In the genomic region with DNA sequence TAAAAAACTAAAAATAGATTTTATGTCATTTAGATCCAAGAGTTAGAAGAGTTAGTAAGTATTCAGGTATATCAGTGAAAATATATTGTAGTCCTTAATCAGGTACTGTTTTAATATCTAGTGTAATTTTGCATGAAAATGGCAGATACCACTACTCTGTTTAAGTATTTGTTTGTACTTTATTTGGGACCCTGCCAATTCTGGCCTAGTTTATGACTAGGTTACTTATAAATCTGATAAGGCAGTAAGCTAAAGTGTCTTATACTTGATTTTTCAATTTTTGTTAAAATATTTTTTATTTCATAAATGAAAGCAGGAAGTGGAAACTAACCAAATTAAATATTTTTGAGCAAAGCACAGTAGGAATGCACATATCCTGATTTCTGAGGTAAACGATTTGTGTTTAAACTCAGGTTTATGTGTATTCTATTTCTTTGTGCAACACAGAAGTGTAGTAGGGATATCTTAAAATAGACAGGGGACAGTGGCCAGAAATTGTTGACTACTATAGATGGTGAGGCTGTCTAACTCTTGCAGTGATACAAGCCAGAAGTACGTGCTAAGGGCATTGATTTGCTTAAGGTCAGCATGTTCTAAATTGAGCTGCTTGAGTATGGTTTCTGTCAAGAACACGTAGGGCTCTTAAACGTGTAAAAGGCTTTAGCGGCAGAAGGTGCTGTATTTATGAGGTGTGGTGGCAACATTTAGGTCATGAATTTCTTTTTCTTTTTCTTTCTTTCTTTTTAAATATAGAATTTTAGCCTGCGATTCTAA, we compare ENCODE assay signal across 10 cellular contexts. TPM values are rescaled to one million over a fixed set of nuclear protein-coding genes. Genes with fewer than 3 reads are reported as not detected.
DNase-seq lines count a peak whose midpoint lies in the region; ATAC-seq and TF ChIP-seq lines count a peak whose summit lies in the region.
"Had no signal": no experiment of that assay in that cellular context is flagged by ENCODE, and none has a peak within 500 bp of the region (broad histone marks: within the 10 kb centered on the region; RNA-seq: fewer than 3 reads in every experiment).

No MANE protein-coding gene starts in this region.

- peak overlapping the region; percentile 47 for H3K4me3 Mint-ChIP-seq in Calu3 (ENCODE audit: low read depth, unreplicated experiment)

- no peaks in the 10 kb centered on the region for H3K9me3 ChIP-seq in esophagus squamous epithelium

- intact Hi-C loops in Calu3 (cut with micrococcal nuclease; ENCODE audit: unreplicated experiment), result no loop called here
- intact Hi-C loops in esophagus squamous epithelium (cut with DNase I), result no loop called here
- intact Hi-C loops in lower leg skin (cut with DNase I; ENCODE audit: low total_unique reads), result no loop called here

- H3K27ac Mint-ChIP-seq in Calu3 (ENCODE audit: unreplicated experiment), result peak overlapping the region; percentile 47

- TF ChIP-seq POLR2A in esophagus squamous epithelium (IDR thresholded peaks at IDR 0.05) (no peak), lower leg skin (IDR thresholded peaks at IDR 0.05) (no peak)

- 53 to 79% methylated on average over 6 of the region's 6 CpGs for WGBS in esophagus squamous epithelium, 2 donors
- WGBS in lower leg skin, 2 donors, result 63 to 71% methylated on average over 6 of the region's 6 CpGs

- CTCF ChIA-PET in Calu3 (lab: Charles Lee), result interaction anchor here (0.6 to 1.3 kb wide), 2 partner anchors 40 to 703 kb away, joined by 3 read pairs; no protein-coding TSS in a partner anchor

- peak overlapping the region in 1 of 4 donors; percentile 6 for H3K27ac ChIP-seq in esophagus squamous epithelium
- H3K27ac ChIP-seq: BLaER1 treated with 17β-estradiol and CSF1 and Interleukin-3, amounts not matched to agents 10 nM and 100 nM had no signal

- no peaks in the 10 kb centered on the region for H3K9me3 Mint-ChIP-seq in Calu3 (ENCODE audit: low read depth, unreplicated experiment)

- no peaks in the 10 kb centered on the region for H3K36me3 Mint-ChIP-seq in Calu3 (ENCODE audit: insufficient read depth, unreplicated experiment)

- peaks cover 0 to 40% (median 8%) of the 10 kb centered on the region in 3 donors for H3K4me1 ChIP-seq in esophagus squamous epithelium

- peak; percentile 49 for ATAC-seq in GM21367 (IDR thresholded peaks at IDR 0.05; ENCODE audit: unreplicated experiment)
- peak; percentile 95 for ATAC-seq in HG03565 (IDR thresholded peaks at IDR 0.05; ENCODE audit: unreplicated experiment)

- H3K36me3 ChIP-seq in esophagus squamous epithelium, result peaks cover 0 to 59% (median 0%) of the 10 kb centered on the region in 3 donors

- DNase-seq in Calu3 (peak; percentile 18), inferior parietal cortex (ENCODE audit: extremely low spot score) (peak; percentile 36), HuH-7 (ENCODE audit: low spot score) (no peak), esophagus squamous epithelium (lab: John Stamatoyannopoulos, UW) (no peak), AML-193 (lab: John Stamatoyannopoulos, UW) (no peak), lower leg skin (ENCODE audit: low spot score in 2 of 2) (no peak)
- DNase-seq: amygdala had no signal

- TF ChIP-seq CTCF in Calu3 (IDR thresholded peaks at IDR 0.05; ENCODE audit: unreplicated experiment) (no peak), esophagus squamous epithelium (IDR thresholded peaks at IDR 0.05) (no peak), lower leg skin (IDR thresholded peaks at IDR 0.05) (no peak)

- H3K27me3 ChIP-seq in esophagus squamous epithelium, result no peaks in the 10 kb centered on the region
- H3K27me3 ChIP-seq: BLaER1 treated with 17β-estradiol and CSF1 and Interleukin-3, amounts not matched to agents 10 nM and 100 nM had no signal

- H3K4me3 ChIP-seq in esophagus squamous epithelium (no peak overlapping the region), lower leg skin (ENCODE audit: low read depth, poor library complexity, severe bottlenecking) (no peak overlapping the region)
- H3K4me3 ChIP-seq: BLaER1 treated with 17β-estradiol and CSF1 and Interleukin-3, amounts not matched to agents 10 nM and 100 nM had no signal

- no TSS peak for BruUV-seq in Calu3 (replicated peaks; lab: Mats Ljungman, UMichigan)

- peaks cover 16% of the 10 kb centered on the region for H3K4me1 Mint-ChIP-seq in Calu3 (ENCODE audit: low read depth, unreplicated experiment)

- H3K27me3 Mint-ChIP-seq in Calu3 (ENCODE audit: unreplicated experiment), result no peaks in the 10 kb centered on the region

RNA-seq across cellular contexts. Expression of a gene that starts 34.0 kb away (rescaled TPM):
- total RNA-seq in Calu3 (2022) (53.6 and 61.5 TPM in 2 replicates), esophagus squamous epithelium (100 to 1,000 TPM in 1 of 4 donors, 10 to 100 TPM in 3; 43.8 to 169 (median 68.9) TPM), lower leg skin (100 to 1,000 TPM in 3 of 4 donors, 10 to 100 TPM in 1; 89.1 to 118 (median 107) TPM)

Comparison
In these comparisons a context has a peak if more than half of its experiments do, and no peak if none do; other contexts are left out.
1. DNase-seq: peak in Calu3 (single experiment) and inferior parietal cortex (single experiment); none in HuH-7 (single experiment), esophagus squamous epithelium (single experiment), AML-193 (0 of 2) and lower leg skin (0 of 2).